Comparison of ENCODE assay signal across 8 cellular contexts in the genomic region with DNA sequence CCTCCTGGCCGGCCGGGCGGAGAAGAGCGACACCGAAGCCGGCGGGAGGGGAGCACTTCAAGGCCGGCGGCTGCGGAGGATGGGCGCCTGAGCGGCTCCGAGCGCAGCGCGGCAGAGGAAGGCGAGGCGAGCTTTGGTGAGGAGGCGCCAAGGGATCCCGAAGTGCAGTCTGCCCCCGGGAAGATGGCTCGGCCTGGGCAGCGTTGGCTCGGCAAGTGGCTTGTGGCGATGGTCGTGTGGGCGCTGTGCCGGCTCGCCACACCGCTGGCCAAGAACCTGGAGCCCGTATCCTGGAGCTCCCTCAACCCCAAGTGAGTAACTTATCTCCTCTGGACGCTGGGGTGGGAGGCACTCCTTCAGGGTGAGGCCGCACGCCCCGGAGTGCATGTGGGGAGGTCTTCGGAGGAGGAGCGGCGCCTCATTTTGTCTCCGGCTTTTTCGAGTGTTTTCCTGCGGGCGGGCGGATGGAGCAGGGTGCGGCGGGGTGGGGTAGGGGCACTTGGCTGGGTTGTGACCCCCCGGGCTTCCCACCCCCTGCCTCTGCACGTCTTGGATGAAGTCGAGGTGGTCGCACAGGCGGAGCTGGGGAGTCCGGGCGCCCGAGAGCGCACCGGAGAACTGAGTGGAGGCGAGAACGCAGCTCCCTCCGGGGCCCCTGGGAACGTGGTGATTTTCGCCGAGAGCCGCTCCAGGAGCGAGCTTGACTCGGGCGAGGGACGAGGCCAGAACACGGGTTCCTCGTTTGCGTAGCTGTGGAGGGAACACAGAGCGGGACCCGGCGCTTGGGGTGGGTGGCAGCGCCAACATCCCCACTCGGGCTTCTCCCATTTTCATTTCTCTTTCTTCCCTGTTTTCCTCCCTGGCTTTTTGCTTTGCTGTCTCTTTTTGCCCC. TPM values are rescaled to one million over a fixed set of nuclear protein-coding genes. Genes with fewer than 3 reads are reported as not detected.
DNase-seq lines count a peak whose midpoint lies in the region; ATAC-seq, FAIRE-seq and TF ChIP-seq lines count a peak whose summit lies in the region.

No MANE protein-coding gene starts in this region.

- H2BK120ac ChIP-seq in mesenchymal stem cell (ENCODE audit: low read depth, low read length) = no peak overlapping the region

- H2AFZ ChIP-seq in mesenchymal stem cell (ENCODE audit: low read depth, low read length) = no peak overlapping the region

- peak overlapping the region; percentile 86 for H3K9ac ChIP-seq in mesenchymal stem cell (ENCODE audit: low read length)

- no peak for TF ChIP-seq EP300 in transverse colon (IDR thresholded peaks at IDR 0.05; ENCODE audit: low read depth)

- H3K27ac ChIP-seq in mesenchymal stem cell (ENCODE audit: low read length, poor library complexity, severe bottlenecking) (no peak overlapping the region), transverse colon (peak overlapping the region; percentile 84 to 94 (median 87))

- FAIRE-seq in H54 (lab: Jason Lieb, UNC) = no peak

- no peak overlapping the region for H4K91ac ChIP-seq in mesenchymal stem cell (ENCODE audit: low read length)

- no peak overlapping the region for H2AK5ac ChIP-seq in mesenchymal stem cell (ENCODE audit: low read length, severe bottlenecking)

- intact Hi-C loops in transverse colon (cut with DNase I; ENCODE audit: low total_unique reads) = loop anchor here (5.0 to 10.0 kb wide), 2 partner anchors 67 to 555 kb away; no protein-coding TSS in a partner anchor

- H3K27me3 ChIP-seq in mesenchymal stem cell (ENCODE audit: control insufficient read depth in 1 of 2, insufficient read depth in 1 of 2, low read length in 2 of 2) (peaks cover 16 to 32% of the 10 kb centered on the region in 2 experiments), transverse colon (no peaks in the 10 kb centered on the region)

- TF ChIP-seq CTCF in GM13977 (IDR thresholded peaks at IDR 0.05; ENCODE audit: extremely low read depth, insufficient read depth, missing control alignments) (no peak), transverse colon (IDR thresholded peaks at IDR 0.05) (no peak)

- DNase-seq in GM13977 (ENCODE audit: low spot score) (peak; percentile 39), RPMI7951 (ENCODE audit: low read depth) (peak; percentile 31), dermis blood vessel endothelial cell (peak; percentile 47), mesenchymal stem cell (peak; percentile 46), transverse colon (no peak), SW 1271 (lab: John Stamatoyannopoulos, UW) (no peak), H54 (ENCODE audit: insufficient read length, low spot score) (no peak)

- no peak overlapping the region for H2BK12ac ChIP-seq in mesenchymal stem cell (ENCODE audit: low read length in 2 of 2)

- peak overlapping the region in 1 of 2 experiments; percentile 61 for H3K4ac ChIP-seq in mesenchymal stem cell (ENCODE audit: low read depth in 1 of 2, low read length in 2 of 2)

- H3K79me1 ChIP-seq in mesenchymal stem cell (replicated peaks; ENCODE audit: low read length, poor library complexity, severe bottlenecking) = peaks cover 6% of the 10 kb centered on the region

- in situ Hi-C loops in GM13977 (cut with MboI; ENCODE audit: low pct_unique_long_range_greater_than_20kb, low sequenced_read_pairs, unreplicated experiment) = no loop called here
- in situ Hi-C loops in transverse colon (cut with MboI; ENCODE audit: low pct_ligation_motif_present in 1 of 4, low pct_unique_long_range_greater_than_20kb in 1 of 4, low sequenced_read_pairs in 3 of 4) = loop anchor here in 3 of 4 donors (5.0 to 10.0 kb wide), 3 partner anchors 387 to 455 kb away; no protein-coding TSS in a partner anchor

- H3K36me3 ChIP-seq in mesenchymal stem cell (ENCODE audit: control insufficient read depth in 1 of 2, insufficient read depth in 2 of 2, low read depth in 1 of 2, low read length in 2 of 2) (no peaks in the 10 kb centered on the region), transverse colon (no peaks in the 10 kb centered on the region)

- H3K4me2 ChIP-seq in mesenchymal stem cell (ENCODE audit: low read length, poor library complexity, severe bottlenecking) = peak overlapping the region; percentile 77

- ATAC-seq in HG03159 (IDR thresholded peaks at IDR 0.05; ENCODE audit: unreplicated experiment) = no peak

- TF ChIP-seq POLR2A in transverse colon (IDR thresholded peaks at IDR 0.05) = peak; percentile 18
- TF ChIP-seq POLR2A in H54 (IDR thresholded peaks at IDR 0.05; ENCODE audit: low read depth, low read length) = no peak

- H2BK15ac ChIP-seq in mesenchymal stem cell (ENCODE audit: low read depth, poor library complexity, severe bottlenecking) = no peak overlapping the region

- peak overlapping the region in 1 of 2 experiments; percentile 65 for H3K14ac ChIP-seq in mesenchymal stem cell (ENCODE audit: low read length in 2 of 2)

- H3K4me3 ChIP-seq in mesenchymal stem cell (ENCODE audit: insufficient read depth in 1 of 2, low read depth in 1 of 2, low read length in 2 of 2) (peak overlapping the region; percentile 67 to 82), transverse colon (peak overlapping the region; percentile 58 to 90 (median 72))

- peak overlapping the region in 1 of 2 experiments; percentile 73 for H3K18ac ChIP-seq in mesenchymal stem cell (ENCODE audit: low read depth in 1 of 2, low read length in 2 of 2)

- no peak overlapping the region for H4K8ac ChIP-seq in mesenchymal stem cell (ENCODE audit: low read length)

- no peak overlapping the region for H2BK5ac ChIP-seq in mesenchymal stem cell (ENCODE audit: low read depth, low read length, poor library complexity, severe bottlenecking)

- H3K9me3 ChIP-seq in mesenchymal stem cell (ENCODE audit: control insufficient read depth, low read length) = no peaks in the 10 kb centered on the region
- no peaks in the 10 kb centered on the region for H3K9me3 ChIP-seq in transverse colon

- H3K4me1 ChIP-seq in mesenchymal stem cell (ENCODE audit: control insufficient read depth, insufficient read depth, low read depth, low read length) (peaks cover 22% of the 10 kb centered on the region), transverse colon (peaks cover 7 to 29% (median 20%) of the 10 kb centered on the region in 4 donors)

- under 1% methylated on average over 40 of the region's 74 CpGs for WGBS in mesenchymal stem cell
- 56% methylated on average over 73 of the region's 74 CpGs; no CpG with 5 or more reads in 1 of the 2 donors for WGBS in transverse colon (ENCODE audit: low coverage in 1 of 2), 2 donors

- H3K23ac ChIP-seq in mesenchymal stem cell (ENCODE audit: low read length in 2 of 2) = no peak overlapping the region

RNA-seq across cellular contexts. Expression of gene EFNB1, which starts 1.0 kb away (rescaled TPM):
- total RNA-seq in RPMI7951 (2014; rRNA removed; shearing (Covaris generic)) = 10.1 and 15.1 TPM in 2 replicates
- 30.0 and 43.4 TPM in 2 replicates for total RNA-seq in dermis blood vessel endothelial cell
- 20.0 TPM for polyA plus RNA-seq in mesenchymal stem cell (2013, experiment 1 of 2)
- 19.2 TPM for polyA plus RNA-seq in mesenchymal stem cell (2013, experiment 2 of 2)
- 10 to 100 TPM; 54.1 to 85.3 (median 69.0) TPM for total RNA-seq in transverse colon

Comparison
In these comparisons a context has a peak if more than half of its experiments do, and no peak if none do; other contexts are left out.
1. DNase-seq: peak in GM13977 (single experiment), RPMI7951 (single experiment), dermis blood vessel endothelial cell (single experiment) and mesenchymal stem cell (single experiment); none in transverse colon (single experiment), SW 1271 (0 of 2) and H54 (single experiment).